ENCODE assay signal across 9 cellular contexts in genomic region chr2:226184940-226185575, GRCh38.
DNase-seq lines count a peak whose midpoint lies in the region; ATAC-seq and TF ChIP-seq lines count a peak whose summit lies in the region.
"Had no signal": no experiment of that assay in that cellular context is flagged by ENCODE, and none has a peak within 500 bp of the region (broad histone marks: within the 10 kb centered on the region; RNA-seq: fewer than 3 reads in every experiment).

No MANE protein-coding gene starts in this region.

- DNase-seq in NCI-H2171 treated with DMSO at 0.1 percent for 48 hours (lab: John Stamatoyannopoulos, UW) = peak; percentile 67
- DNase-seq in NCI-H2171 (lab: John Stamatoyannopoulos, UW) = no peak
- no peak for DNase-seq in left lung
- DNase-seq in T1000 (lab: John Stamatoyannopoulos, UW) = no peak
- DNase-seq in NCI-H1092 (lab: John Stamatoyannopoulos, UW) = no peak
- DNase-seq: 8988T had no signal

- H3K4me3 ChIP-seq in left lung = no peak overlapping the region

- H3K4me1 Mint-ChIP-seq in brain = peaks cover 43% of the 10 kb centered on the region

- peak overlapping the region; percentile 26 to 83 (median 65) for H3K27ac Mint-ChIP-seq in brain

- H3K9me3 ChIP-seq in left lung = no peaks in the 10 kb centered on the region

- no peaks in the 10 kb centered on the region for H3K27me3 Mint-ChIP-seq in brain

- H3K36me3 ChIP-seq in left lung = no peaks in the 10 kb centered on the region

- peaks cover 3 to 4% of the 10 kb centered on the region in 2 donors for H3K4me1 ChIP-seq in left lung

- H3K27me3 ChIP-seq in left lung = no peaks in the 10 kb centered on the region

- peak overlapping the region in 4 of 5 experiments; percentile 22 to 49 (median 38) for H3K4me3 Mint-ChIP-seq in brain

- ATAC-seq in left lung (peak; percentile 20), HG02623 (IDR thresholded peaks at IDR 0.05; ENCODE audit: unreplicated experiment) (no peak), HG02642 (IDR thresholded peaks at IDR 0.05; ENCODE audit: poor library complexity, unreplicated experiment) (no peak)

- TF ChIP-seq CTCF in brain (conservative IDR thresholded peaks at IDR 0.05) = no peak
- TF ChIP-seq CTCF in left lung (IDR thresholded peaks at IDR 0.05) = no peak

- H3K9me3 Mint-ChIP-seq in brain = peaks cover 0 to 4% (median 2%) of the 10 kb centered on the region in 5 experiments

- no peaks in the 10 kb centered on the region for H3K36me3 Mint-ChIP-seq in brain

- peak overlapping the region in 1 of 2 donors; percentile 43 for H3K27ac ChIP-seq in left lung

- intact Hi-C loops in left lung (cut with DNase I) = no loop called here
